ENCODE assay signal across 27 cellular contexts in genomic region chr17:62876063-62876462, GRCh38.
DNase-seq lines count a peak whose midpoint lies in the region; ATAC-seq and TF ChIP-seq lines count a peak whose summit lies in the region.
"Had no signal": no experiment of that assay in that cellular context is flagged by ENCODE, and none has a peak within 500 bp of the region (broad histone marks: within the 10 kb centered on the region; RNA-seq: fewer than 3 reads in every experiment).

No MANE protein-coding gene starts in this region.

- H3K36me3 Mint-ChIP-seq in brain (no peaks in the 10 kb centered on the region), WTC11 (no peaks in the 10 kb centered on the region), glutamatergic neuron (ENCODE audit: unreplicated experiment) (no peaks in the 10 kb centered on the region)
- H3K36me3 Mint-ChIP-seq: naive thymus-derived CD4-positive, alpha-beta T cell; type B pancreatic cell had no signal

- H3K9me3 ChIP-seq in right cardiac atrium (ENCODE audit: control insufficient read depth, low read length) (no peaks in the 10 kb centered on the region), tibial nerve (no peaks in the 10 kb centered on the region)
- H3K9me3 ChIP-seq: adrenal gland, BLaER1, Caco-2, MG63, stomach had no signal

- ATAC-seq in right cardiac atrium (peak; percentile 50 to 62), Right ventricle myocardium superior (ENCODE audit: poor library complexity) (no peak), WTC11 (no peak)
- ATAC-seq: naive thymus-derived CD4-positive, alpha-beta T cell had no signal

- H3K27ac Mint-ChIP-seq in brain, result peak overlapping the region in 3 of 5 experiments; percentile 2 to 36 (median 5)
- no peak overlapping the region for H3K27ac Mint-ChIP-seq in WTC11
- H3K27ac Mint-ChIP-seq in glutamatergic neuron (ENCODE audit: unreplicated experiment), result no peak overlapping the region
- H3K27ac Mint-ChIP-seq: naive thymus-derived CD4-positive, alpha-beta T cell; type B pancreatic cell had no signal

- no peak overlapping the region for H3K4me3 Mint-ChIP-seq in brain
- H3K4me3 Mint-ChIP-seq in WTC11, result no peak overlapping the region
- H3K4me3 Mint-ChIP-seq in glutamatergic neuron (ENCODE audit: unreplicated experiment), result no peak overlapping the region
- H3K4me3 Mint-ChIP-seq: central memory CD8-positive, alpha-beta T cell; naive thymus-derived CD4-positive, alpha-beta T cell; type B pancreatic cell had no signal

- WGBS in right cardiac atrium, result 81% methylated on average over 2 of the region's 2 CpGs
- 84% methylated on average over 2 of the region's 2 CpGs for WGBS in tibial nerve, 2 donors

- no peaks in the 10 kb centered on the region for H3K36me3 ChIP-seq in tibial nerve
- H3K36me3 ChIP-seq: adrenal gland, BLaER1, MG63, stomach had no signal

- H3K4me1 ChIP-seq in right cardiac atrium (ENCODE audit: control insufficient read depth, insufficient read depth, low read length), result no peaks in the 10 kb centered on the region
- no peaks in the 10 kb centered on the region for H3K4me1 ChIP-seq in tibial nerve
- H3K4me1 ChIP-seq: adrenal gland, BLaER1, Caco-2 had no signal

- H3K27me3 ChIP-seq in right cardiac atrium (ENCODE audit: control insufficient read depth, insufficient read depth), result peaks cover 4% of the 10 kb centered on the region
- no peaks in the 10 kb centered on the region for H3K27me3 ChIP-seq in tibial nerve
- H3K27me3 ChIP-seq: BLaER1, MG63, stomach had no signal

- CTCF ChIA-PET in WTC11 (lab: Charles Lee), result interaction anchor here (0.6 kb wide), 1 partner anchor 550 kb away, joined by 3 read pairs; no protein-coding TSS in a partner anchor

- H3K27ac ChIP-seq in right cardiac atrium (ENCODE audit: low read length) (no peak overlapping the region), tibial nerve (no peak overlapping the region)
- H3K27ac ChIP-seq: adrenal gland, BLaER1, stomach had no signal

- peaks cover 7% of the 10 kb centered on the region for H3K27me3 Mint-ChIP-seq in brain
- H3K27me3 Mint-ChIP-seq in WTC11 (ENCODE audit: low read depth), result no peaks in the 10 kb centered on the region
- H3K27me3 Mint-ChIP-seq in glutamatergic neuron (ENCODE audit: unreplicated experiment), result peaks cover 2% of the 10 kb centered on the region
- H3K27me3 Mint-ChIP-seq: type B pancreatic cell had no signal

- TF ChIP-seq CTCF in brain (conservative IDR thresholded peaks at IDR 0.05), result no peak
- TF ChIP-seq CTCF in foreskin fibroblast (IDR thresholded peaks at IDR 0.05; ENCODE audit: low read depth, low read length), result no peak
- TF ChIP-seq CTCF in tibial nerve (IDR thresholded peaks at IDR 0.05), result no peak
- TF ChIP-seq CTCF in WTC11 (IDR thresholded peaks at IDR 0.05), result no peak
- no peak for TF ChIP-seq CTCF in glutamatergic neuron (IDR thresholded peaks at IDR 0.05; ENCODE audit: partially characterized antibody, unreplicated experiment)

- H3K9me3 Mint-ChIP-seq in brain (no peaks in the 10 kb centered on the region), WTC11 (no peaks in the 10 kb centered on the region), glutamatergic neuron (ENCODE audit: unreplicated experiment) (no peaks in the 10 kb centered on the region)
- H3K9me3 Mint-ChIP-seq: central memory CD8-positive, alpha-beta T cell; naive thymus-derived CD4-positive, alpha-beta T cell; type B pancreatic cell had no signal

- DNase-seq in right cardiac atrium (no peak), Right ventricle myocardium superior (no peak), foreskin fibroblast (peak; percentile 46 to 68), tibial nerve (ENCODE audit: low spot score in 2 of 2) (no peak), WTC11 (ENCODE audit: low spot score) (no peak), glutamatergic neuron (no peak), NCI-H2107 treated with DMSO at 0.1 percent for 48 hours (lab: John Stamatoyannopoulos, UW; ENCODE audit: unreplicated experiment) (no peak)
- DNase-seq: activated CD4-positive, alpha-beta T cell treated with anti-CD3 and anti-CD28 coated beads, Interleukin-2, amount 50 U/mL, for 48 hours; activated CD8-positive, alpha-beta memory T cell treated with anti-CD3 and anti-CD28 coated beads, Interleukin-2, amount 50 U/mL, for 48 hours; activated effector memory CD4-positive, alpha-beta T cell treated with anti-CD3 and anti-CD28 coated beads, Interleukin-2, amount 50 U/mL, for 16 hours; adrenal gland; Caco-2; DND-41; mesendoderm; MG63; naive thymus-derived CD4-positive, alpha-beta T cell; NCI-H146; NCI-H524; RPMI8226; stimulated activated CD4-positive, alpha-beta T cell treated with anti-CD3 and anti-CD28 coated beads, Interleukin-12 subunit alpha, Interleukin-12 subunit beta, amount 100 ng/mL, for 4 hours; stimulated activated CD4-positive, alpha-beta T cell treated with anti-CD3 and anti-CD28 coated beads, Interleukin-4, amount 100 ng/mL, for 4 hours; stomach; T-helper 9 cell had no signal

- TF ChIP-seq POLR2A in tibial nerve (IDR thresholded peaks at IDR 0.05), result no peak

- TF ChIP-seq EP300 in tibial nerve (IDR thresholded peaks at IDR 0.05), result no peak

- intact Hi-C loops in right cardiac atrium (cut with DNase I) (no loop called here), Right ventricle myocardium superior (cut with DNase I) (no loop called here)

- H3K4me1 Mint-ChIP-seq in brain (peaks cover 52% of the 10 kb centered on the region), WTC11 (no peaks in the 10 kb centered on the region), glutamatergic neuron (ENCODE audit: low read depth, unreplicated experiment) (peaks cover 9% of the 10 kb centered on the region)
- H3K4me1 Mint-ChIP-seq: central memory CD8-positive, alpha-beta T cell; naive thymus-derived CD4-positive, alpha-beta T cell had no signal

- H3K4me3 ChIP-seq in right cardiac atrium (ENCODE audit: low read length) (no peak overlapping the region), foreskin fibroblast (ENCODE audit: low read depth in 1 of 2, low read length in 2 of 2) (no peak overlapping the region), tibial nerve (no peak overlapping the region)
- H3K4me3 ChIP-seq: adrenal gland, BLaER1, stomach had no signal

- POLR2A ChIA-PET in WTC11 (lab: Charles Lee), result no interaction called here

TF ChIP-seq in WTC11, 78 proteins besides CTCF, POLR2A, EP300 and RAD21 (continues in another document):
- TF ChIP-seq ZNF317 (CRISPR knock-in tag; IDR thresholded peaks at IDR 0.05; ENCODE audit: borderline replicate concordance, low read depth) (no peak), GRHL2 (CRISPR knock-in tag; IDR thresholded peaks at IDR 0.05; ENCODE audit: insufficient replicate concordance, severe bottlenecking) (no peak), HMGXB4 (CRISPR knock-in tag; IDR thresholded peaks at IDR 0.05) (no peak), ZNF138 (CRISPR knock-in tag; conservative IDR thresholded peaks at IDR 0.05) (no peak), ESRRA (CRISPR knock-in tag; IDR thresholded peaks at IDR 0.05; ENCODE audit: borderline replicate concordance) (no peak), TEAD4 (CRISPR knock-in tag; IDR thresholded peaks at IDR 0.05) (no peak)
- TF ChIP-seq, protein P1, sequence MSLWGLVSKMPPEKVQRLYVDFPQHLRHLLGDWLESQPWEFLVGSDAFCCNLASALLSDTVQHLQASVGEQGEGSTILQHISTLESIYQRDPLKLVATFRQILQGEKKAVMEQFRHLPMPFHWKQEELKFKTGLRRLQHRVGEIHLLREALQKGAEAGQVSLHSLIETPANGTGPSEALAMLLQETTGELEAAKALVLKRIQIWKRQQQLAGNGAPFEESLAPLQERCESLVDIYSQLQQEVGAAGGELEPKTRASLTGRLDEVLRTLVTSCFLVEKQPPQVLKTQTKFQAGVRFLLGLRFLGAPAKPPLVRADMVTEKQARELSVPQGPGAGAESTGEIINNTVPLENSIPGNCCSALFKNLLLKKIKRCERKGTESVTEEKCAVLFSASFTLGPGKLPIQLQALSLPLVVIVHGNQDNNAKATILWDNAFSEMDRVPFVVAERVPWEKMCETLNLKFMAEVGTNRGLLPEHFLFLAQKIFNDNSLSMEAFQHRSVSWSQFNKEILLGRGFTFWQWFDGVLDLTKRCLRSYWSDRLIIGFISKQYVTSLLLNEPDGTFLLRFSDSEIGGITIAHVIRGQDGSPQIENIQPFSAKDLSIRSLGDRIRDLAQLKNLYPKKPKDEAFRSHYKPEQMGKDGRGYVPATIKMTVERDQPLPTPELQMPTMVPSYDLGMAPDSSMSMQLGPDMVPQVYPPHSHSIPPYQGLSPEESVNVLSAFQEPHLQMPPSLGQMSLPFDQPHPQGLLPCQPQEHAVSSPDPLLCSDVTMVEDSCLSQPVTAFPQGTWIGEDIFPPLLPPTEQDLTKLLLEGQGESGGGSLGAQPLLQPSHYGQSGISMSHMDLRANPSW (CRISPR knock-in tag; conservative IDR thresholded peaks at IDR 0.05; ENCODE audit: low read depth), result no peak
- TF ChIP-seq, protein P2, sequence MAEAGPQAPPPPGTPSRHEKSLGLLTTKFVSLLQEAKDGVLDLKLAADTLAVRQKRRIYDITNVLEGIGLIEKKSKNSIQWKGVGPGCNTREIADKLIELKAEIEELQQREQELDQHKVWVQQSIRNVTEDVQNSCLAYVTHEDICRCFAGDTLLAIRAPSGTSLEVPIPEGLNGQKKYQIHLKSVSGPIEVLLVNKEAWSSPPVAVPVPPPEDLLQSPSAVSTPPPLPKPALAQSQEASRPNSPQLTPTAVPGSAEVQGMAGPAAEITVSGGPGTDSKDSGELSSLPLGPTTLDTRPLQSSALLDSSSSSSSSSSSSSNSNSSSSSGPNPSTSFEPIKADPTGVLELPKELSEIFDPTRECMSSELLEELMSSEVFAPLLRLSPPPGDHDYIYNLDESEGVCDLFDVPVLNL (CRISPR knock-in tag; IDR thresholded peaks at IDR 0.05; ENCODE audit: borderline replicate concordance, low read depth), result no peak

Comparison
In these comparisons a context has a peak if more than half of its experiments do, and no peak if none do; other contexts are left out.
1. ATAC-seq: peak in right cardiac atrium (2 of 2); none in Right ventricle myocardium superior (single experiment) and WTC11 (single experiment).
2. DNase-seq: peak in foreskin fibroblast (2 of 2); none in right cardiac atrium (0 of 3), Right ventricle myocardium superior (single experiment), tibial nerve (0 of 2), WTC11 (single experiment), glutamatergic neuron (single experiment) and NCI-H2107 treated with DMSO at 0.1 percent for 48 hours (single experiment).
3. H3K27ac Mint-ChIP-seq: peak in brain (3 of 5); none in WTC11 (single experiment) and glutamatergic neuron (single experiment).